In genomic region chr7:149846436-149847046, GRCh38 we compare ENCODE assay signal across 13 cellular contexts.
DNase-seq lines count a peak whose midpoint lies in the region; ATAC-seq lines count a peak whose summit lies in the region.
"Had no signal": no experiment of that assay in that cellular context is flagged by ENCODE, and none has a peak within 500 bp of the region (broad histone marks: within the 10 kb centered on the region; RNA-seq: fewer than 3 reads in every experiment).

No MANE protein-coding gene starts in this region.

- no peak for DNase-seq in stimulated activated naive CD8-positive, alpha-beta T cell treated with anti-CD3 and anti-CD28 coated beads, Interleukin-15, amount 100 ng/mL, for 72 hours
- DNase-seq in NCI-H2081 treated with DMSO at 0.1 percent for 48 hours (lab: John Stamatoyannopoulos, UW): no peak
- DNase-seq in NK-92 (lab: John Stamatoyannopoulos, UW; ENCODE audit: unreplicated experiment): no peak
- no peak for DNase-seq in NCI-H2227 treated with DMSO at 0.1 percent for 48 hours (lab: John Stamatoyannopoulos, UW)
- no peak for DNase-seq in amniotic stem cell (lab: John Stamatoyannopoulos, UW)
- DNase-seq: Calu3; effector memory CD4-positive, alpha-beta T cell; NCI-H345; stimulated activated naive CD8-positive, alpha-beta T cell treated with anti-CD3 and anti-CD28 coated beads, Interleukin-15, Interleukin-2, amounts not matched to agents 100 U/mL and 50 U/mL, for 24 hours had no signal

- H3K4me1 Mint-ChIP-seq in stimulated activated naive CD8-positive, alpha-beta T cell treated with anti-CD3 and anti-CD28 coated beads, Interleukin-15, Interleukin-2, amounts not matched to agents 100 ng/mL and 50 ng/mL, for 24 hours (ENCODE audit: low read depth): peaks cover 18% of the 10 kb centered on the region
- peaks cover 42% of the 10 kb centered on the region for H3K4me1 Mint-ChIP-seq in stimulated activated naive CD8-positive, alpha-beta T cell treated with anti-CD3 and anti-CD28 coated beads, Interleukin-15, amount 100 ng/mL, for 72 hours

- H3K27me3 Mint-ChIP-seq in stimulated activated naive CD8-positive, alpha-beta T cell treated with anti-CD3 and anti-CD28 coated beads, Interleukin-15, Interleukin-2, amounts not matched to agents 100 ng/mL and 50 ng/mL, for 24 hours: no peaks in the 10 kb centered on the region
- H3K27me3 Mint-ChIP-seq in stimulated activated naive CD8-positive, alpha-beta T cell treated with anti-CD3 and anti-CD28 coated beads, Interleukin-15, amount 100 ng/mL, for 72 hours: no peaks in the 10 kb centered on the region

- H3K27ac Mint-ChIP-seq in stimulated activated naive CD8-positive, alpha-beta T cell treated with anti-CD3 and anti-CD28 coated beads, Interleukin-15, Interleukin-2, amounts not matched to agents 100 ng/mL and 50 ng/mL, for 24 hours: peak overlapping the region; percentile 12
- no peak overlapping the region for H3K27ac Mint-ChIP-seq in stimulated activated naive CD8-positive, alpha-beta T cell treated with anti-CD3 and anti-CD28 coated beads, Interleukin-15, amount 100 ng/mL, for 72 hours

- no peaks in the 10 kb centered on the region for H3K9me3 Mint-ChIP-seq in stimulated activated naive CD8-positive, alpha-beta T cell treated with anti-CD3 and anti-CD28 coated beads, Interleukin-15, Interleukin-2, amounts not matched to agents 100 ng/mL and 50 ng/mL, for 24 hours
- no peaks in the 10 kb centered on the region for H3K9me3 Mint-ChIP-seq in stimulated activated naive CD8-positive, alpha-beta T cell treated with anti-CD3 and anti-CD28 coated beads, Interleukin-15, amount 100 ng/mL, for 72 hours

- H3K36me3 Mint-ChIP-seq in stimulated activated naive CD8-positive, alpha-beta T cell treated with anti-CD3 and anti-CD28 coated beads, Interleukin-15, Interleukin-2, amounts not matched to agents 100 ng/mL and 50 ng/mL, for 24 hours (ENCODE audit: low read depth): no peaks in the 10 kb centered on the region

- no peak overlapping the region for H3K4me3 Mint-ChIP-seq in stimulated activated naive CD8-positive, alpha-beta T cell treated with anti-CD3 and anti-CD28 coated beads, Interleukin-15, Interleukin-2, amounts not matched to agents 100 ng/mL and 50 ng/mL, for 24 hours
- H3K4me3 Mint-ChIP-seq in stimulated activated naive CD8-positive, alpha-beta T cell treated with anti-CD3 and anti-CD28 coated beads, Interleukin-15, amount 100 ng/mL, for 72 hours: no peak overlapping the region

- ATAC-seq in stimulated activated naive CD8-positive, alpha-beta T cell treated with anti-CD3 and anti-CD28 coated beads, Interleukin-15, amount 100 ng/mL, for 72 hours: no peak
- peak; percentile 66 for ATAC-seq in HG02642 (IDR thresholded peaks at IDR 0.05; ENCODE audit: poor library complexity, unreplicated experiment)
- ATAC-seq in HG03460 (IDR thresholded peaks at IDR 0.05; ENCODE audit: unreplicated experiment): peak; percentile 83
- ATAC-seq: HCT116; stimulated activated naive CD8-positive, alpha-beta T cell treated with anti-CD3 and anti-CD28 coated beads, Interleukin-15, Interleukin-2, amounts not matched to agents 100 U/mL and 50 U/mL, for 24 hours had no signal
